9 cellular contexts compared by ENCODE assay signal in genomic region chr3:183265157-183265642, GRCh38. TPM values are rescaled to one million over a fixed set of nuclear protein-coding genes. Genes with fewer than 3 reads are reported as not detected.
A peak's percentile ranks its signal among the peaks of the same experiment; 100 is the strongest.
DNase-seq lines count a peak whose midpoint lies in the region; ATAC-seq and TF ChIP-seq lines count a peak whose summit lies in the region.
"Had no signal": no experiment of that assay in that cellular context is flagged by ENCODE, and none has a peak within 500 bp of the region (broad histone marks: within the 10 kb centered on the region; RNA-seq: fewer than 3 reads in every experiment).

No MANE protein-coding gene starts in this region.

- no peaks in the 10 kb centered on the region for H3K4me1 Mint-ChIP-seq in T-helper 17 cell
- peaks cover 3% of the 10 kb centered on the region for H3K4me1 Mint-ChIP-seq in activated CD4-positive, alpha-beta memory T cell treated with anti-CD3 and anti-CD28 coated beads, Interleukin-2, amount 10 ng/mL, durations not matched to agents 7 days and 5 days
- H3K4me1 Mint-ChIP-seq: T-cell had no signal

- no peak for ATAC-seq in T-helper 17 cell

- no peak for TF ChIP-seq CTCF in astrocyte of the cerebellum (IDR thresholded peaks at IDR 0.05; ENCODE audit: low read depth, low read length, missing control alignments)
- no peak for TF ChIP-seq CTCF in hepatocyte (IDR thresholded peaks at IDR 0.05; ENCODE audit: poor library complexity)
- no peak for TF ChIP-seq CTCF in sigmoid colon (IDR thresholded peaks at IDR 0.05)

- peaks cover 8% of the 10 kb centered on the region for H3K27me3 Mint-ChIP-seq in T-helper 17 cell
- no peaks in the 10 kb centered on the region for H3K27me3 Mint-ChIP-seq in activated CD4-positive, alpha-beta memory T cell treated with anti-CD3 and anti-CD28 coated beads, Interleukin-2, amount 10 ng/mL, durations not matched to agents 7 days and 5 days

- H3K4me1 ChIP-seq in hepatocyte (ENCODE audit: insufficient read depth) (peaks cover 65% of the 10 kb centered on the region), sigmoid colon (peaks cover 0 to 5% (median under 1%) of the 10 kb centered on the region in 4 donors)

- H3K36me3 Mint-ChIP-seq in T-helper 17 cell (ENCODE audit: low read depth) = peaks cover 8% of the 10 kb centered on the region
- peaks cover 3% of the 10 kb centered on the region for H3K36me3 Mint-ChIP-seq in activated CD4-positive, alpha-beta memory T cell treated with anti-CD3 and anti-CD28 coated beads, Interleukin-2, amount 10 ng/mL, durations not matched to agents 7 days and 5 days (ENCODE audit: low read depth)

- H3K4me2 ChIP-seq in hepatocyte = peak overlapping the region; percentile 64

- in situ Hi-C loops in astrocyte of the cerebellum (cut with HindIII; ENCODE audit: low sequenced_read_pairs) = no loop called here

- CTCF ChIA-PET in activated CD4-positive, alpha-beta memory T cell treated with anti-CD3 and anti-CD28 coated beads, Interleukin-2, amount 10 ng/mL, durations not matched to agents 7 days and 5 days (lab: Charles Lee) = interaction anchor here (1.3 kb wide), 1 partner anchor 21 kb away, joined by 4 read pairs; no protein-coding TSS in a partner anchor

- H3K36me3 ChIP-seq in hepatocyte (replicated peaks; ENCODE audit: insufficient read depth, low read depth) (peaks cover 4% of the 10 kb centered on the region), sigmoid colon (no peaks in the 10 kb centered on the region)

- no peaks in the 10 kb centered on the region for H3K9me3 Mint-ChIP-seq in activated CD4-positive, alpha-beta memory T cell treated with anti-CD3 and anti-CD28 coated beads, Interleukin-2, amount 10 ng/mL, durations not matched to agents 7 days and 5 days
- H3K9me3 Mint-ChIP-seq: T-cell had no signal

- H3K9me2 ChIP-seq in hepatocyte (replicated peaks; ENCODE audit: insufficient read depth) = no peaks in the 10 kb centered on the region

- H3K9me3 ChIP-seq in hepatocyte (ENCODE audit: low read depth) = no peaks in the 10 kb centered on the region
- H3K9me3 ChIP-seq in sigmoid colon = no peaks in the 10 kb centered on the region
- no peaks in the 10 kb centered on the region for H3K9me3 ChIP-seq in T-helper 17 cell (ENCODE audit: control insufficient read depth, low read length, poor library complexity, severe bottlenecking)

- TF ChIP-seq POLR2A in sigmoid colon (IDR thresholded peaks at IDR 0.05) = no peak

- H3K27me3 ChIP-seq in hepatocyte = no peaks in the 10 kb centered on the region
- H3K27me3 ChIP-seq in sigmoid colon = no peaks in the 10 kb centered on the region

- WGBS in hepatocyte (ENCODE audit: low lambda C conversion rate, missing lambda C conversion rate) = 48% methylated on average over 15 of the region's 15 CpGs
- 55 to 63% methylated on average over 15 of the region's 15 CpGs for WGBS in sigmoid colon, 2 donors

- no peak for TF ChIP-seq EP300 in sigmoid colon (IDR thresholded peaks at IDR 0.05)

- H3K27ac ChIP-seq in hepatocyte (peak overlapping the region; percentile 82), sigmoid colon (peak overlapping the region; percentile 5 to 33 (median 18))

- H3K4me3 ChIP-seq in astrocyte of the cerebellum (ENCODE audit: low read depth, low read length) (peak overlapping the region; percentile 17), hepatocyte (no peak overlapping the region), sigmoid colon (no peak overlapping the region)

- H4K20me1 ChIP-seq in hepatocyte (ENCODE audit: insufficient read depth, poor library complexity, severe bottlenecking) = peaks cover 17% of the 10 kb centered on the region

- H3K79me2 ChIP-seq in hepatocyte = peaks cover 95% of the 10 kb centered on the region

- no peak overlapping the region for H2AFZ ChIP-seq in hepatocyte

- peak in 2 of 3 experiments; percentile 80 to 90 for DNase-seq in NCI-H1417 (lab: John Stamatoyannopoulos, UW)
- peak; percentile 36 for DNase-seq in astrocyte of the cerebellum (ENCODE audit: low read depth)
- no peak for DNase-seq in hepatocyte (ENCODE audit: low spot score)
- DNase-seq in sigmoid colon = peak; percentile 68
- no peak for DNase-seq in NCI-H82 (lab: John Stamatoyannopoulos, UW)
- no peak for DNase-seq in T-helper 17 cell
- no peak for DNase-seq in activated CD4-positive, alpha-beta memory T cell treated with anti-CD3 and anti-CD28 coated beads, Interleukin-2, amount 10 ng/mL, durations not matched to agents 7 days and 5 days
- DNase-seq in NCI-H446 (lab: John Stamatoyannopoulos, UW) = no peak
- DNase-seq: T-cell had no signal

- H3K27ac Mint-ChIP-seq in T-helper 17 cell = no peak overlapping the region
- H3K27ac Mint-ChIP-seq in activated CD4-positive, alpha-beta memory T cell treated with anti-CD3 and anti-CD28 coated beads, Interleukin-2, amount 10 ng/mL, durations not matched to agents 7 days and 5 days = no peak overlapping the region
- H3K27ac Mint-ChIP-seq: T-cell had no signal

- no peak overlapping the region for H3K4me3 Mint-ChIP-seq in T-helper 17 cell
- H3K4me3 Mint-ChIP-seq in activated CD4-positive, alpha-beta memory T cell treated with anti-CD3 and anti-CD28 coated beads, Interleukin-2, amount 10 ng/mL, durations not matched to agents 7 days and 5 days = no peak overlapping the region
- H3K4me3 Mint-ChIP-seq: T-cell had no signal

- intact Hi-C loops in sigmoid colon (cut with DNase I) = no loop called here

- POLR2A ChIA-PET in activated CD4-positive, alpha-beta memory T cell treated with anti-CD3 and anti-CD28 coated beads, Interleukin-2, amount 10 ng/mL, durations not matched to agents 7 days and 5 days (lab: Charles Lee) = interaction anchor here (1.4 kb wide), 1 partner anchor 8 kb away, joined by 4 read pairs; no protein-coding TSS in a partner anchor

RNA-seq across cellular contexts. Expression of gene B3GNT5, which starts 12.1 kb away (rescaled TPM):
- total RNA-seq in hepatocyte (39.6 and 40.7 TPM in 2 replicates), sigmoid colon (1 to 10 TPM; 2.2 to 4.2 (median 3.2) TPM), T-helper 17 cell (1 to 10 TPM; 1.6 to 2.1 TPM)
- polyA plus RNA-seq in hepatocyte (16.2 and 22.7 TPM in 2 replicates), sigmoid colon (10 to 100 TPM; 21.8 to 29.6 (median 22.8) TPM)
- under 1 TPM; 0.60 to 0.78 TPM for total RNA-seq in activated CD4-positive, alpha-beta memory T cell treated with anti-CD3 and anti-CD28 coated beads, Interleukin-2, amount 10 ng/mL, durations not matched to agents 7 days and 5 days

Comparison
In these comparisons a context has a peak if more than half of its experiments do, and no peak if none do; other contexts are left out.
1. DNase-seq: peak in NCI-H1417 (2 of 3), astrocyte of the cerebellum (single experiment) and sigmoid colon (single experiment); none in hepatocyte (single experiment), NCI-H82 (single experiment), T-helper 17 cell (0 of 3), activated CD4-positive, alpha-beta memory T cell treated with anti-CD3 and anti-CD28 coated beads, Interleukin-2, amount 10 ng/mL, durations not matched to agents 7 days and 5 days (single experiment) and NCI-H446 (0 of 2).